Comparison of ENCODE assay signal across 21 cellular contexts in genomic region chr4:55793479-55793878, GRCh38. TPM values are rescaled to one million over a fixed set of nuclear protein-coding genes. Genes with fewer than 3 reads are reported as not detected.
DNase-seq lines count a peak whose midpoint lies in the region; ATAC-seq, FAIRE-seq and TF ChIP-seq lines count a peak whose summit lies in the region.
"Had no signal": no experiment of that assay in that cellular context is flagged by ENCODE, and none has a peak within 500 bp of the region (broad histone marks: within the 10 kb centered on the region; RNA-seq: fewer than 3 reads in every experiment).

No MANE protein-coding gene starts in this region.

- dilution Hi-C loops in mammary epithelial cell (cut with HindIII; ENCODE audit: low sequenced_read_pairs) (no loop called here), keratinocyte (cut with MboI; ENCODE audit: extremely low pct_ligation_motif_present, low sequenced_read_pairs) (no loop called here)

- CTCF ChIA-PET in mammary epithelial cell (lab: Charles Lee; ENCODE audit: low non-redundant PET) = no interaction called here

- 100% methylated on average over 1 of the region's 33 CpGs for WGBS in mammary epithelial cell (ENCODE audit: low coverage, missing lambda C conversion rate)

- peaks cover 8% of the 10 kb centered on the region for H3K27me3 Mint-ChIP-seq in GM23338 (ENCODE audit: insufficient read depth, low read depth, poor library complexity)
- peaks cover 56% of the 10 kb centered on the region for H3K27me3 Mint-ChIP-seq in stimulated activated memory B cell treated with anti-CD40 and anti-IgM and Interleukin-4, amounts not matched to agents 10 μg/mL and 1 μg/mL and 100 μg/mL, for 72 hours

- H3K36me3 ChIP-seq in GM23338 (ENCODE audit: insufficient read depth) (no peaks in the 10 kb centered on the region), mammary epithelial cell (ENCODE audit: insufficient read depth, low read length) (no peaks in the 10 kb centered on the region), keratinocyte (ENCODE audit: control insufficient read depth in 2 of 2, extremely low read depth in 1 of 2, insufficient read depth in 2 of 2, low read length in 2 of 2) (no peaks in the 10 kb centered on the region)

- no TSS peak for BruUV-seq in mammary epithelial cell (replicated peaks; lab: Mats Ljungman, UMichigan)

- H3K36me3 Mint-ChIP-seq in GM23338 (ENCODE audit: low read depth) = no peaks in the 10 kb centered on the region
- H3K36me3 Mint-ChIP-seq in stimulated activated memory B cell treated with anti-CD40 and anti-IgM and Interleukin-4, amounts not matched to agents 10 μg/mL and 1 μg/mL and 100 μg/mL, for 72 hours = no peaks in the 10 kb centered on the region
- H3K36me3 Mint-ChIP-seq: activated naive CD4-positive, alpha-beta T cell treated with anti-CD3 and anti-CD28 coated beads, Interleukin-2, amount 50 U/mL, for 72 hours had no signal

- no peaks in the 10 kb centered on the region for H3K9me2 ChIP-seq in GM23338 (ENCODE audit: insufficient read depth)

- no peaks in the 10 kb centered on the region for H4K20me1 ChIP-seq in GM23338 (replicated peaks; ENCODE audit: insufficient read depth)
- H4K20me1 ChIP-seq in mammary epithelial cell (ENCODE audit: insufficient read depth, low read length) = no peaks in the 10 kb centered on the region
- H4K20me1 ChIP-seq in keratinocyte (ENCODE audit: control insufficient read depth, extremely low read depth, insufficient read depth, low read length) = no peaks in the 10 kb centered on the region

- H3K9me1 ChIP-seq in keratinocyte (ENCODE audit: control insufficient read depth, extremely low read depth, insufficient read depth, low read length) = no peaks in the 10 kb centered on the region

- peaks cover 5% of the 10 kb centered on the region; the same call in 2 of the 3 replicates for H3K4me1 Mint-ChIP-seq in GM23338
- no peaks in the 10 kb centered on the region for H3K4me1 Mint-ChIP-seq in stimulated activated memory B cell treated with anti-CD40 and anti-IgM and Interleukin-4, amounts not matched to agents 10 μg/mL and 1 μg/mL and 100 μg/mL, for 72 hours

- TF ChIP-seq CTCF in GM23338 (conservative IDR thresholded peaks at IDR 0.05; ENCODE audit: low read depth in 2 of 2) = no peak
- TF ChIP-seq CTCF in mammary epithelial cell (conservative IDR thresholded peaks at IDR 0.05 in 1 of 2, IDR thresholded peaks at IDR 0.05 in 1 of 2; ENCODE audit: extremely low read depth in 1 of 2, insufficient read depth in 1 of 2, low read depth in 1 of 2, low read length in 2 of 2) = no peak
- no peak for TF ChIP-seq CTCF in keratinocyte (optimal IDR thresholded peaks at IDR 0.05 in 1 of 3, IDR thresholded peaks at IDR 0.05 in 1 of 3, conservative IDR thresholded peaks at IDR 0.05 in 1 of 3; ENCODE audit: extremely low read depth in 1 of 3, insufficient read depth in 2 of 3, low read length in 3 of 3)

- ATAC-seq in GM23338 (peak; percentile 88), HG03159 (IDR thresholded peaks at IDR 0.05; ENCODE audit: unreplicated experiment) (no peak), GM19395 (IDR thresholded peaks at IDR 0.05; ENCODE audit: unreplicated experiment) (no peak)
- peak; percentile 37 for ATAC-seq in stimulated activated memory B cell treated with anti-CD40 and anti-IgM and Interleukin-4, amounts not matched to agents 10 μg/mL and 1 μg/mL and 100 μg/mL, for 72 hours
- ATAC-seq: activated naive CD4-positive, alpha-beta T cell treated with anti-CD3 and anti-CD28 coated beads, Interleukin-2, amount 50 U/mL, for 72 hours had no signal

- no peak overlapping the region for H3K27ac Mint-ChIP-seq in GM23338
- no peak overlapping the region for H3K27ac Mint-ChIP-seq in stimulated activated memory B cell treated with anti-CD40 and anti-IgM and Interleukin-4, amounts not matched to agents 10 μg/mL and 1 μg/mL and 100 μg/mL, for 72 hours
- H3K27ac Mint-ChIP-seq: activated naive CD4-positive, alpha-beta T cell treated with anti-CD3 and anti-CD28 coated beads, Interleukin-2, amount 50 U/mL, for 72 hours had no signal

- peaks cover 6% of the 10 kb centered on the region; the same call in 1 of the 2 replicates for H3K4me1 ChIP-seq in GM23338 (ENCODE audit: insufficient read depth)
- peaks cover 10% of the 10 kb centered on the region for H3K4me1 ChIP-seq in mammary epithelial cell (ENCODE audit: insufficient read depth, low read length)
- H3K4me1 ChIP-seq in keratinocyte (ENCODE audit: control insufficient read depth, extremely low read depth, insufficient read depth, low read length) = peaks cover 5% of the 10 kb centered on the region

- in situ Hi-C loops in mammary epithelial cell (cut with MboI; ENCODE audit: low sequenced_read_pairs in 2 of 2) = no loop called here

- H3K9ac ChIP-seq in mammary epithelial cell (ENCODE audit: insufficient read depth, low read length) (no peak overlapping the region), keratinocyte (ENCODE audit: control insufficient read depth, extremely low read depth, insufficient read depth, low read length) (no peak overlapping the region)

- peak overlapping the region; percentile 67 for H3K4me3 ChIP-seq in GM23338
- H3K4me3 ChIP-seq in mammary epithelial cell (replicated peaks in 1 of 3; ENCODE audit: insufficient read depth in 1 of 3, low read depth in 2 of 3, low read length in 3 of 3) = no peak overlapping the region
- no peak overlapping the region for H3K4me3 ChIP-seq in keratinocyte (ENCODE audit: control insufficient read depth in 2 of 3, extremely low read depth in 1 of 3, insufficient read depth in 2 of 3, low read depth in 1 of 3, low read length in 3 of 3)

- no peaks in the 10 kb centered on the region for H3K9me3 ChIP-seq in mammary epithelial cell (replicated peaks; ENCODE audit: insufficient read depth, low read length)
- H3K9me3 ChIP-seq in keratinocyte (ENCODE audit: control insufficient read depth, low read depth, low read length) = no peaks in the 10 kb centered on the region

- no peaks in the 10 kb centered on the region for H3K79me2 ChIP-seq in GM23338 (replicated peaks; ENCODE audit: insufficient read depth)
- no peaks in the 10 kb centered on the region for H3K79me2 ChIP-seq in mammary epithelial cell (ENCODE audit: insufficient read depth, low read length)
- H3K79me2 ChIP-seq in keratinocyte (ENCODE audit: control insufficient read depth, insufficient read depth, low read length) = no peaks in the 10 kb centered on the region

- H3K27me3 ChIP-seq in GM23338 (ENCODE audit: insufficient read depth) (peaks cover 48% of the 10 kb centered on the region), mammary epithelial cell (ENCODE audit: insufficient read depth, low read length) (peaks cover 6% of the 10 kb centered on the region), keratinocyte (ENCODE audit: control insufficient read depth, extremely low read depth, insufficient read depth, low read length) (peaks cover 11% of the 10 kb centered on the region)

- H3K27ac ChIP-seq in GM23338 (ENCODE audit: low read depth) (no peak overlapping the region), mammary epithelial cell (ENCODE audit: insufficient read depth, low read depth, low read length) (no peak overlapping the region), keratinocyte (ENCODE audit: control insufficient read depth, insufficient read depth, low read length) (no peak overlapping the region)

- H3K4me3 Mint-ChIP-seq in GM23338 = peak overlapping the region; percentile 61; the same call in 2 of the 3 replicates
- H3K4me3 Mint-ChIP-seq in stimulated activated memory B cell treated with anti-CD40 and anti-IgM and Interleukin-4, amounts not matched to agents 10 μg/mL and 1 μg/mL and 100 μg/mL, for 72 hours = no peak overlapping the region

- H3K9me3 Mint-ChIP-seq in GM23338 = no peaks in the 10 kb centered on the region
- H3K9me3 Mint-ChIP-seq in stimulated activated memory B cell treated with anti-CD40 and anti-IgM and Interleukin-4, amounts not matched to agents 10 μg/mL and 1 μg/mL and 100 μg/mL, for 72 hours = no peaks in the 10 kb centered on the region
- H3K9me3 Mint-ChIP-seq: activated naive CD4-positive, alpha-beta T cell treated with anti-CD3 and anti-CD28 coated beads, Interleukin-2, amount 50 U/mL, for 72 hours had no signal

- DNase-seq in GM23338 (ENCODE audit: low spot score) (peak; percentile 52), mammary epithelial cell (no peak), keratinocyte (ENCODE audit: low read depth, low spot score) (no peak), NCI-H1436 (lab: John Stamatoyannopoulos, UW) (no peak), AG08396 (ENCODE audit: low spot score) (no peak)
- DNase-seq: activated CD4-positive, alpha-beta T cell treated with anti-CD3 and anti-CD28 coated beads, Interleukin-2, amount 50 U/mL, for 1 hour; central memory CD4-positive, alpha-beta T cell; DMS79; head of caudate nucleus; islet precursor cell; NCI-H2029; NCI-H510A had no signal

- intact Hi-C loops in mammary epithelial cell (cut with micrococcal nuclease) = loop anchor here (5.0 kb wide), 1 partner anchor 59 kb away; the partner anchor contains the start of gene EXOC1

- FAIRE-seq in keratinocyte (lab: Jason Lieb, UNC) = no peak
- FAIRE-seq: endometrium had no signal

- H2AFZ ChIP-seq in GM23338 (peak overlapping the region; percentile 97), mammary epithelial cell (ENCODE audit: low read depth, low read length) (peak overlapping the region; percentile 63), keratinocyte (ENCODE audit: control insufficient read depth, low read length) (peak overlapping the region; percentile 74)

- H3K4me2 ChIP-seq in GM23338 (peak overlapping the region; percentile 93), mammary epithelial cell (ENCODE audit: insufficient read depth, low read depth, low read length) (no peak overlapping the region), keratinocyte (ENCODE audit: control insufficient read depth, extremely low read depth, insufficient read depth, low read depth, low read length) (peak overlapping the region; percentile 6)

- H3F3A ChIP-seq in GM23338 (replicated peaks; ENCODE audit: low read depth) = no peaks in the 10 kb centered on the region

RNA-seq across cellular contexts. Expression of gene EXOC1L, which starts 26.1 kb away (rescaled TPM):
- not detected in 2 replicates for total RNA-seq in GM23338 (2014; rRNA removed; shearing (Covaris generic))
- not detected in 2 replicates for polyA plus RNA-seq in GM23338 (2016; fragmentation: Nextera tagmentation; extraction: Ambion mirVana)
- not detected for total RNA-seq in mammary epithelial cell
- polyA plus RNA-seq in mammary epithelial cell = not detected
- not detected for polyA minus RNA-seq in mammary epithelial cell
- polyA plus RNA-seq in keratinocyte = not detected in 3 replicates
- not detected for polyA plus RNA-seq in keratinocyte (2011; ENCODE audit: low read depth)
- polyA plus RNA-seq in keratinocyte (2011; cell fraction: cytosol; rRNA removed) = not detected in 2 replicates
- not detected in 2 replicates for polyA plus RNA-seq in keratinocyte (2011; cell fraction: nucleus; rRNA removed)
- not detected in 2 replicates for polyA plus RNA-seq in keratinocyte (2012; ENCODE audit: low replicate concordance)
- not detected in 3 replicates for polyA minus RNA-seq in keratinocyte
- not detected for polyA minus RNA-seq in keratinocyte (2011; cell fraction: cytosol; rRNA and poly(A)+ RNA removed)
- polyA minus RNA-seq in keratinocyte (2011; cell fraction: nucleus; rRNA and poly(A)+ RNA removed) = not detected in 2 replicates
- total RNA-seq: activated naive CD4-positive, alpha-beta T cell treated with anti-CD3 and anti-CD28 coated beads, Interleukin-2, amount 50 U/mL, for 72 hours; HT1080; posterior vena cava; SK-MEL-5 had no signal
- polyA plus RNA-seq: thymus had no signal

RNA-seq across cellular contexts. Expression of gene EXOC1, which starts 60.0 kb away (rescaled TPM):
- total RNA-seq in GM23338 (2014; rRNA removed; shearing (Covaris generic)) = 22.2 and 30.3 TPM in 2 replicates
- 11.1 and 13.4 TPM in 2 replicates for polyA plus RNA-seq in GM23338 (2016; fragmentation: Nextera tagmentation; extraction: Ambion mirVana)
- 10 to 100 TPM; 33.2 to 37.3 TPM for total RNA-seq in mammary epithelial cell
- 13.4 TPM for polyA plus RNA-seq in mammary epithelial cell
- polyA minus RNA-seq in mammary epithelial cell = 4.7 TPM
- 19.8 to 32.4 TPM (median 25.9 TPM) in 3 replicates for polyA plus RNA-seq in keratinocyte
- 65.0 TPM for polyA plus RNA-seq in keratinocyte (2011; ENCODE audit: low read depth)
- 13.3 and 28.5 TPM in 2 replicates for polyA plus RNA-seq in keratinocyte (2011; cell fraction: cytosol; rRNA removed)
- polyA plus RNA-seq in keratinocyte (2011; cell fraction: nucleus; rRNA removed) = 58.7 and 59.8 TPM in 2 replicates
- 19.6 and 31.8 TPM in 2 replicates for polyA plus RNA-seq in keratinocyte (2012; ENCODE audit: low replicate concordance)
- polyA minus RNA-seq in keratinocyte = 5.8 to 36.2 TPM (median 30.8 TPM) in 3 replicates
- 12.1 TPM for polyA minus RNA-seq in keratinocyte (2011; cell fraction: cytosol; rRNA and poly(A)+ RNA removed)
- 34.7 and 51.7 TPM in 2 replicates for polyA minus RNA-seq in keratinocyte (2011; cell fraction: nucleus; rRNA and poly(A)+ RNA removed)

Comparison
In these comparisons a context has a peak if more than half of its experiments do, and no peak if none do; other contexts are left out.
1. ATAC-seq: peak in GM23338 (single experiment) and stimulated activated memory B cell treated with anti-CD40 and anti-IgM and Interleukin-4, amounts not matched to agents 10 μg/mL and 1 μg/mL and 100 μg/mL, for 72 hours (single experiment); none in HG03159 (single experiment) and GM19395 (single experiment).
2. Peak in every context shown above with its lines, with median percentiles within 50 percentile points of each other: H2AFZ ChIP-seq.